Comparison of ENCODE assay signal across 11 cellular contexts in the genomic region with DNA sequence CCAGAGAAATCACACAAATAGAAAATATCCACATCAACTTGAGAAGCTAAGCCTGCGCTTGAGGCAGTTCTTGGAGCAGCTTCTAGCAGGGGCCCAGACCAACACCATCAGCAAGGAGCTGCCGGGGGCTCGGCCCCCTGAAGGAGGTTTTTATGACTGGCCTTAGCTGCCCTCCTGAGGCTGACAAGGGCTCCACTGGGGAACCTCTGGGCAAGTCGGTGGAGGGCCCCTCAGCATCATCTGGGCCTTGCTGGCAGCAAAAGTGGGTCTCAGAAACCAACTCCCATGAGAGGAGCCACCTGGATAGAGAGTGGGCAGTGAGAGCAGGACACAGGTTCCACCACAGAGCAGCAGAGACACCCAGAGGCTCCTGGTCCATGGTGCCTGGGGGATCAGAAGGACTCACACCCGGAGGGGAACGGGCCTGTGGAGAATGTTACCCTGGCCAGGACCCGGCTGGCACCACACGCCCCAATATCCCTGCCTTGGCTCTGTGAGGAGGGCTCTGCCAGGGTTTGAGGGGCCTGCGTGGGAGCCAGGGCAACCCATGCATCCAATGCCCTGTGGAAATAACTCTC. TPM values are rescaled to one million over a fixed set of nuclear protein-coding genes. Genes with fewer than 3 reads are reported as not detected.
"Had no signal": no experiment of that assay in that cellular context is flagged by ENCODE, and none has a peak within 500 bp of the region (broad histone marks: within the 10 kb centered on the region; RNA-seq: fewer than 3 reads in every experiment).

No MANE protein-coding gene starts in this region.

- DNase-seq: GM23248, GOT3, H7, HFFc6 had no signal

- H3K36me3 ChIP-seq: HAP-1 had no signal

- H3K4me3 ChIP-seq: GM23248, HAP-1 had no signal

- H3K4me3 Mint-ChIP-seq: HFFc6, IgD-negative memory B cell had no signal

- H3K4me1 ChIP-seq: HAP-1 had no signal

- H3K27ac Mint-ChIP-seq: HFFc6, IgD-negative memory B cell had no signal

- H3K9me3 ChIP-seq: HAP-1 had no signal

- H3K36me3 Mint-ChIP-seq: IgD-negative memory B cell had no signal

- H3K4me1 Mint-ChIP-seq: IgD-negative memory B cell had no signal

- ATAC-seq: HCT116, HepG2 had no signal

- H3K9me3 Mint-ChIP-seq: HFFc6, IgD-negative memory B cell had no signal

- H3K27ac ChIP-seq: GM23248, HL-60 had no signal

RNA-seq across cellular contexts. Expression of a gene that starts 55.9 kb away (rescaled TPM):
- total RNA-seq: GM23248, H4, HepG2, HFFc6, HT1080 had no signal
- polyA plus RNA-seq: GM23248, HepG2, IgD-negative memory B cell had no signal
